Comparison of ENCODE assay signal across 10 cellular contexts in the genomic region with DNA sequence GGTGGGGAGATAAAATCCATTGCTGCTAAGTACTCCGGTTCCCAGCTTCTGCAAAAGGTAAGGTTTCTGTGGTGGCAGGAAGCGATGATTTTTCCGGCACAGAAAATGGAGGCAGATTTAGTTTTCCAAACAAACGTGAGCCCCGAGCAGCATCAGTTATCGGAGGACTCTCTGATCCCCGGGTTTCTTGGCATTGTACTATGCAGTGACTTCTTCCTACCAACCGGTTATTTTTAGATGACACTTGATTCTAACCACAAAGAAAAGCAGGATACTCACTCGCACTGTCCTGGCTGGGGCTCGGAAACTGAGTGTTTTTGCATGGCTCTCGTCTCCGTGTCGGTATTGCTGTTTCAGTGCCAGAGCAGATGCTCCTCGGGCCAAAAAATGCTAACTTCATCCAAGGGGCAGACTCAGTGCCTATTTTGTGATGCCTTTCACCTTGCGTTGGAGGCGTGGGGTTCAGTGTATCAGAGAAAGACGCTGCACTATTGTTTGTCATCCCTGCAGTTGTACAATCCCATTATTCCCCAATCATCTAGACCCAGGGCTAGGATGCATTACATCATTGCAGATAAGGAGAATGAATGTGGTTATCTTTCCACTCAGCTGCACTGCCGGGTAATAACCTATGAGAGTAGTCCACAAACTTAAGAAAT. TPM values are rescaled to one million over a fixed set of nuclear protein-coding genes. Genes with fewer than 3 reads are reported as not detected.
A peak's percentile ranks its signal among the peaks of the same experiment; 100 is the strongest.
DNase-seq lines count a peak whose midpoint lies in the region; ATAC-seq, FAIRE-seq and TF ChIP-seq lines count a peak whose summit lies in the region.
"Had no signal": no experiment of that assay in that cellular context is flagged by ENCODE, and none has a peak within 500 bp of the region (broad histone marks: within the 10 kb centered on the region; RNA-seq: fewer than 3 reads in every experiment).

No MANE protein-coding gene starts in this region.

- no peaks in the 10 kb centered on the region; the same call in 1 of the 2 replicates for H3K4me1 ChIP-seq in HAP-1
- peaks cover 0 to 26% of the 10 kb centered on the region in 2 experiments; a peak in 2 of 4 replicates for H3K4me1 ChIP-seq in SK-N-SH (ENCODE audit: control insufficient read depth in 1 of 2, insufficient read depth in 2 of 2, low read depth in 1 of 2, low read length in 1 of 2)
- peaks cover 2% of the 10 kb centered on the region for H3K4me1 ChIP-seq in right cardiac atrium (ENCODE audit: control insufficient read depth, insufficient read depth, low read length)
- peaks cover 18 to 27% of the 10 kb centered on the region in 2 donors for H3K4me1 ChIP-seq in gastrocnemius medialis
- no peaks in the 10 kb centered on the region for H3K4me1 ChIP-seq in small intestine (ENCODE audit: control insufficient read depth in 2 of 2, insufficient read depth in 1 of 2, low read depth in 1 of 2, low read length in 1 of 2)

- in situ Hi-C loops in HAP-1 (cut with MboI; ENCODE audit: low sequenced_read_pairs): no loop called here
- in situ Hi-C loops in gastrocnemius medialis (cut with MboI; ENCODE audit: low sequenced_read_pairs in 4 of 4): no loop called here

- no peaks in the 10 kb centered on the region for H3K79me2 ChIP-seq in SK-N-SH (ENCODE audit: insufficient read depth)

- H3K36me3 ChIP-seq in HAP-1 (replicated peaks) (no peaks in the 10 kb centered on the region), SK-N-SH (replicated peaks in 1 of 2; ENCODE audit: control insufficient read depth in 1 of 2, insufficient read depth in 2 of 2, low read length in 1 of 2) (no peaks in the 10 kb centered on the region), gastrocnemius medialis (no peaks in the 10 kb centered on the region), small intestine (ENCODE audit: control insufficient read depth in 2 of 2, insufficient read depth in 2 of 2, low read length in 2 of 2) (no peaks in the 10 kb centered on the region)

- intact Hi-C loops in right cardiac atrium (cut with DNase I): no loop called here
- intact Hi-C loops in gastrocnemius medialis (cut with DNase I; ENCODE audit: low total_unique reads): loop anchor here (5.0 kb wide), 2 partner anchors 231 to 234 kb away; a partner anchor contains a TSS

- no peak overlapping the region for H3K9ac ChIP-seq in SK-N-SH
- H3K9ac ChIP-seq: KMS-11 had no signal

- H3K9me3 ChIP-seq in HAP-1: no peaks in the 10 kb centered on the region
- H3K9me3 ChIP-seq in SK-N-SH: no peaks in the 10 kb centered on the region
- H3K9me3 ChIP-seq in right cardiac atrium (ENCODE audit: control insufficient read depth, low read length): no peaks in the 10 kb centered on the region
- no peaks in the 10 kb centered on the region for H3K9me3 ChIP-seq in gastrocnemius medialis
- no peaks in the 10 kb centered on the region for H3K9me3 ChIP-seq in small intestine (ENCODE audit: control insufficient read depth, low read depth)

- ATAC-seq in right cardiac atrium (peak; percentile 8 to 47), gastrocnemius medialis (peak; percentile 77 to 80), GM18873 (IDR thresholded peaks at IDR 0.05; ENCODE audit: low FRiP score, unreplicated experiment) (no peak), GM18498 (IDR thresholded peaks at IDR 0.05; ENCODE audit: unreplicated experiment) (no peak)

- peak overlapping the region; percentile 29; the same call in 1 of the 2 replicates for H2AFZ ChIP-seq in SK-N-SH (ENCODE audit: low read depth)

- peaks cover 9% of the 10 kb centered on the region for H3K27me3 ChIP-seq in HAP-1 (ENCODE audit: low read depth)
- H3K27me3 ChIP-seq in SK-N-SH (ENCODE audit: insufficient read depth): peaks cover 36% of the 10 kb centered on the region
- H3K27me3 ChIP-seq in right cardiac atrium (ENCODE audit: control insufficient read depth, insufficient read depth): no peaks in the 10 kb centered on the region
- H3K27me3 ChIP-seq in gastrocnemius medialis: no peaks in the 10 kb centered on the region
- H3K27me3 ChIP-seq in small intestine (ENCODE audit: control insufficient read depth in 2 of 2, insufficient read depth in 2 of 2, low read length in 2 of 2): peaks cover 18 to 21% of the 10 kb centered on the region in 2 donors

- no peak for TF ChIP-seq CTCF in SK-N-SH (IDR thresholded peaks at IDR 0.05)
- TF ChIP-seq CTCF in gastrocnemius medialis (IDR thresholded peaks at IDR 0.05 in 4 of 5, conservative IDR thresholded peaks at IDR 0.05 in 1 of 5): no peak

- no peak for TF ChIP-seq POLR2A in gastrocnemius medialis (IDR thresholded peaks at IDR 0.05)

- H3K9me2 ChIP-seq in SK-N-SH: no peaks in the 10 kb centered on the region

- no peaks in the 10 kb centered on the region for H4K20me1 ChIP-seq in SK-N-SH (ENCODE audit: insufficient read depth)

- no peak for FAIRE-seq in small intestine (lab: Jason Lieb, UNC)

- TF ChIP-seq RAD21 in SK-N-SH (IDR thresholded peaks at IDR 0.05; ENCODE audit: low read length): no peak

- H3F3A ChIP-seq in SK-N-SH (replicated peaks; ENCODE audit: insufficient read depth): no peaks in the 10 kb centered on the region

- CTCF ChIA-PET in SK-N-SH (lab: Yijun Ruan, JAX): interaction anchor here (0.8 to 2.2 kb wide), 3 partner anchors 11 to 185 kb away, joined by 4 to 6 read pairs (median 4); no protein-coding TSS in a partner anchor

- POLR2A ChIA-PET in SK-N-SH (lab: Yijun Ruan, JAX): no interaction called here

- no peak for DNase-seq in HAP-1 (ENCODE audit: low spot score in 2 of 2)
- peak; percentile 75 for DNase-seq in SK-N-SH
- no peak for DNase-seq in right cardiac atrium
- DNase-seq in gastrocnemius medialis: peak; percentile 15 to 33
- DNase-seq in small intestine: no peak
- no peak for DNase-seq in HuH-7.5 (ENCODE audit: low spot score)

- H3K4me3 ChIP-seq in HAP-1: peak overlapping the region; percentile 31
- H3K4me3 ChIP-seq in SK-N-SH (ENCODE audit: low read depth in 2 of 2, low read length in 1 of 2): peak overlapping the region; percentile 28 to 53
- H3K4me3 ChIP-seq in right cardiac atrium (ENCODE audit: low read length): peak overlapping the region; percentile 94
- peak overlapping the region; percentile 64 to 79 (median 72) for H3K4me3 ChIP-seq in gastrocnemius medialis
- H3K4me3 ChIP-seq in small intestine (ENCODE audit: low read depth in 1 of 2, low read length in 2 of 2): no peak overlapping the region

- peak in 1 of 2 experiments; percentile 11; a peak in 1 of 4 replicates for TF ChIP-seq EP300 in SK-N-SH (IDR thresholded peaks at IDR 0.05; ENCODE audit: borderline replicate concordance in 1 of 2, low read depth in 1 of 2, low read length in 1 of 2)

- WGBS in SK-N-SH (ENCODE audit: low lambda C conversion rate): 3% methylated on average over 18 of the region's 18 CpGs
- WGBS in right cardiac atrium: 2% methylated on average over 18 of the region's 18 CpGs
- WGBS in small intestine, 3 donors: 5 to 9% (median 7%) methylated on average over 18 of the region's 18 CpGs

- peak overlapping the region; percentile 76 for H3K4me2 ChIP-seq in SK-N-SH
- H3K4me2 ChIP-seq: KMS-11 had no signal

- H3K27ac ChIP-seq in SK-N-SH (ENCODE audit: low read depth in 2 of 2, low read length in 1 of 2): no peak overlapping the region
- H3K27ac ChIP-seq in right cardiac atrium (ENCODE audit: low read length): peak overlapping the region; percentile 38
- peak overlapping the region; percentile 78 to 83 (median 82) for H3K27ac ChIP-seq in gastrocnemius medialis
- H3K27ac ChIP-seq in small intestine (ENCODE audit: low read depth in 1 of 2, low read length in 1 of 2): no peak overlapping the region
- H3K27ac ChIP-seq: KMS-11 had no signal

TF ChIP-seq in SK-N-SH, 30 proteins besides CTCF, POLR2A, EP300 and RAD21:
- TF ChIP-seq GATA2 (CRISPR knock-in tag; IDR thresholded peaks at IDR 0.05) (peak; percentile 83), RCOR1 (IDR thresholded peaks at IDR 0.05; ENCODE audit: low read length) (peak; percentile 33; the same call in 1 of the 2 replicates), JUND (IDR thresholded peaks at IDR 0.05) (no peak)
- TF ChIP-seq, protein P1, sequence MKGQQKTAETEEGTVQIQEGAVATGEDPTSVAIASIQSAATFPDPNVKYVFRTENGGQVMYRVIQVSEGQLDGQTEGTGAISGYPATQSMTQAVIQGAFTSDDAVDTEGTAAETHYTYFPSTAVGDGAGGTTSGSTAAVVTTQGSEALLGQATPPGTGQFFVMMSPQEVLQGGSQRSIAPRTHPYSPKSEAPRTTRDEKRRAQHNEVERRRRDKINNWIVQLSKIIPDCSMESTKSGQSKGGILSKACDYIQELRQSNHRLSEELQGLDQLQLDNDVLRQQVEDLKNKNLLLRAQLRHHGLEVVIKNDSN (IDR thresholded peaks at IDR 0.05; ENCODE audit: borderline replicate concordance, low read depth): no peak

RNA-seq across cellular contexts. Expression of a gene that starts 1.3 kb away (rescaled TPM):
- polyA plus RNA-seq in SK-N-SH (2012; rRNA removed) (0.15 and 0.36 TPM in 2 replicates), right cardiac atrium (42.4 TPM), small intestine (under 1 TPM in 1 of 3 donors, not detected in 2; 0.27 TPM)
- 0.12 and 0.14 TPM in 2 replicates for polyA plus RNA-seq in SK-N-SH (2012; cell fraction: cytosol; rRNA removed)
- 0.34 and 0.39 TPM in 2 replicates for polyA plus RNA-seq in SK-N-SH (2012; cell fraction: nucleus; rRNA removed)
- total RNA-seq in right cardiac atrium (10 to 100 TPM; 29.2 to 64.5 (median 45.5) TPM), gastrocnemius medialis (10 to 100 TPM in 1 of 4 donors, 1 to 10 TPM in 3; 4.7 to 14.4 (median 7.1) TPM)
- total RNA-seq: activated T-helper 2 cell treated with anti-CD3 and anti-CD28 coated beads, Interferon-gamma antibody, Interleukin-2, Interleukin-4, amounts not matched to agents 10 μg/mL and 5 μg/mL and 100 μg/mL, durations not matched to agents 14 hours and 24 hours and 36 hours had no signal

Comparison
In these comparisons a context has a peak if more than half of its experiments do, and no peak if none do; other contexts are left out.
1. DNase-seq: peak in SK-N-SH (single experiment) and gastrocnemius medialis (2 of 2); none in HAP-1 (0 of 2), right cardiac atrium (0 of 3), small intestine (single experiment) and HuH-7.5 (single experiment).
2. H3K4me3 ChIP-seq: peak in HAP-1 (single experiment), SK-N-SH (2 of 2), right cardiac atrium (single experiment) and gastrocnemius medialis (4 of 4); none in small intestine (0 of 2).
3. H3K27ac ChIP-seq: peak in right cardiac atrium (single experiment) and gastrocnemius medialis (4 of 4); none in SK-N-SH (0 of 2) and small intestine (0 of 2).
4. ATAC-seq: peak in right cardiac atrium (2 of 2) and gastrocnemius medialis (2 of 2); none in GM18873 (single experiment) and GM18498 (single experiment).
5. RNA of a gene that starts 1.3 kb away (polyA plus RNA-seq): 42.4 TPM in right cardiac atrium (single experiment); 0.27 TPM in small intestine and 0.12 to 0.39 TPM in SK-N-SH; every median in the first group is over 10 times any median in the second.